Comparison of ENCODE assay signal across 4 cellular contexts in genomic region chr22:40717657-40718056, GRCh38. TPM values are rescaled to one million over a fixed set of nuclear protein-coding genes. Genes with fewer than 3 reads are reported as not detected.
"Had no signal": no experiment of that assay in that cellular context is flagged by ENCODE, and none has a peak within 500 bp of the region (broad histone marks: within the 10 kb centered on the region; RNA-seq: fewer than 3 reads in every experiment).

No MANE protein-coding gene starts in this region.

RNA-seq across cellular contexts. Expression of gene MCHR1, which starts 38.4 kb away (rescaled TPM):
- total RNA-seq: stomach, upper lobe of right lung, ureter, vagina had no signal
